In the genomic region with DNA sequence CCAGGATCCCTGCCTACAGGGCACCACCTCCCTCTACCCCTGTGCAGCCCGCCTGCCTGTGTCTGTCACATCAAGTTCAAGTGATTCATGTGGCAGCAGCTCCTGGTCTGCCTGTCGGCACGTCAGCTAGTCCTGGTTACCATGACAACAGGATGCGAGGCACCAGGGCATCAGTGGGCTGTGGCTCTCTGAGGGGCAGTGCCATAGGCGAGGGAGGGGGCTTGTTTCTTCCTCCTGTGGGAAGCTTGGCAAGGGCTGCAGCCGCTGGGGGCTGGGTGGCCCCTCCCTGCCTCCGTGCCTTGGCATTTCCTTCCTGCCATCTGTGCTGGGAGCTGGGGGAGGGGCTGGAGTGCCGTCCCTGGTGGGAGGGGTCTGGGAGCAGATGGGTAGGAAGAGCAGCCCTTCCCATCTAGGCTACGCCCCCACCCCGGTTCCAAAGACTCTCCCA, we compare ENCODE assay signal across 9 cellular contexts. TPM values are rescaled to one million over a fixed set of nuclear protein-coding genes. Genes with fewer than 3 reads are reported as not detected.
A peak's percentile ranks its signal among the peaks of the same experiment; 100 is the strongest.
DNase-seq lines count a peak whose midpoint lies in the region; ATAC-seq, FAIRE-seq and TF ChIP-seq lines count a peak whose summit lies in the region.
"Had no signal": no experiment of that assay in that cellular context is flagged by ENCODE, and none has a peak within 500 bp of the region (broad histone marks: within the 10 kb centered on the region; RNA-seq: fewer than 3 reads in every experiment).

No MANE protein-coding gene starts in this region.

- intact Hi-C loops in PC-9 (cut with micrococcal nuclease; ENCODE audit: unreplicated experiment), result no loop called here
- intact Hi-C loops in endothelial cell of umbilical vein (cut with micrococcal nuclease), result no loop called here

- CTCF ChIA-PET in A549 (lab: Yijun Ruan, JAX), result interaction anchor here (0.7 to 1.2 kb wide), 3 partner anchors 12 to 28 kb away, joined by 3 read pairs; no protein-coding TSS in a partner anchor
- CTCF ChIA-PET in PC-9 (lab: Charles Lee), result no interaction called here
- CTCF ChIA-PET in endothelial cell of umbilical vein (lab: Charles Lee), result interaction anchor here (1.0 to 1.2 kb wide), 3 partner anchors 9 to 84 kb away, joined by 3 to 6 read pairs (median 3); no protein-coding TSS in a partner anchor

- 5% methylated on average over 4 of the region's 10 CpGs for WGBS in A549 (ENCODE audit: missing lambda C conversion rate)

- H3K36me3 ChIP-seq in PC-9 (ENCODE audit: low read depth) (no peaks in the 10 kb centered on the region), endothelial cell of umbilical vein (ENCODE audit: control insufficient read depth in 2 of 2, extremely low read depth in 1 of 2, insufficient read depth in 2 of 2, low read length in 2 of 2) (no peaks in the 10 kb centered on the region)

- no peak overlapping the region for H3K4me3 ChIP-seq in A549
- no peak overlapping the region for H3K4me3 ChIP-seq in GM12865 (ENCODE audit: low read depth, low read length)
- H3K4me3 ChIP-seq in PC-9, result no peak overlapping the region
- no peak overlapping the region for H3K4me3 ChIP-seq in endothelial cell of umbilical vein (replicated peaks in 1 of 3; ENCODE audit: insufficient read depth in 1 of 3, low read depth in 1 of 3, low read length in 3 of 3)

- no peak overlapping the region for H3K9ac ChIP-seq in endothelial cell of umbilical vein (replicated peaks; ENCODE audit: extremely low read depth, insufficient read depth, low read length)

- H3F3A ChIP-seq in PC-9 (ENCODE audit: insufficient read depth, low read depth), result no peaks in the 10 kb centered on the region

- H3K4me2 ChIP-seq in A549, result no peak overlapping the region
- no peak overlapping the region for H3K4me2 ChIP-seq in PC-9
- H3K4me2 ChIP-seq in endothelial cell of umbilical vein (ENCODE audit: insufficient read depth, low read length), result no peak overlapping the region

- H2AFZ ChIP-seq in PC-9, result no peak overlapping the region
- H2AFZ ChIP-seq in endothelial cell of umbilical vein (ENCODE audit: low read depth, low read length), result no peak overlapping the region

- no peak for TF ChIP-seq RAD21 in A549 (conservative IDR thresholded peaks at IDR 0.05 in 1 of 2, IDR thresholded peaks at IDR 0.05 in 1 of 2)

- H3K4me1 ChIP-seq in A549 (0 out of 3 replicates have a peak, but pooled peaks cover 3% of the 10 kb centered on the region), PC-9 (replicated peaks; ENCODE audit: insufficient read depth) (no peaks in the 10 kb centered on the region), endothelial cell of umbilical vein (ENCODE audit: control insufficient read depth, extremely low read depth, insufficient read depth, low read length) (peaks cover 2% of the 10 kb centered on the region)

- FAIRE-seq in A549 (lab: Jason Lieb, UNC) (no peak), endothelial cell of umbilical vein (lab: Jason Lieb, UNC) (peak; percentile 33)

- dilution Hi-C loops in endothelial cell of umbilical vein (cut with MboI; ENCODE audit: extremely low pct_ligation_motif_present, low sequenced_read_pairs), result no loop called here

- no peak overlapping the region for H3K27ac ChIP-seq in A549
- H3K27ac ChIP-seq in PC-9, result no peak overlapping the region
- H3K27ac ChIP-seq in endothelial cell of umbilical vein (ENCODE audit: insufficient read depth, low read depth, low read length), result no peak overlapping the region
- H3K27ac ChIP-seq: VCaP had no signal

- H3K79me2 ChIP-seq in PC-9 (ENCODE audit: low read depth), result no peaks in the 10 kb centered on the region
- H3K79me2 ChIP-seq in endothelial cell of umbilical vein (ENCODE audit: control insufficient read depth, insufficient read depth, low read length), result no peaks in the 10 kb centered on the region

- TF ChIP-seq CTCF in A549 (IDR thresholded peaks at IDR 0.05), result no peak
- no peak for TF ChIP-seq CTCF in GM12865 (IDR thresholded peaks at IDR 0.05; ENCODE audit: insufficient read depth, low read depth, low read length, missing control alignments)
- no peak for TF ChIP-seq CTCF in PC-9 (conservative IDR thresholded peaks at IDR 0.05)
- no peak for TF ChIP-seq CTCF in endothelial cell of umbilical vein (IDR thresholded peaks at IDR 0.05; ENCODE audit: extremely low read depth in 1 of 2, insufficient read depth in 1 of 2, low read depth in 1 of 2, low read length in 2 of 2)
- no peak for TF ChIP-seq CTCF in omental fat pad (IDR thresholded peaks at IDR 0.05)

- TF ChIP-seq POLR2A in A549 (IDR thresholded peaks at IDR 0.05; ENCODE audit: low read length) (no peak), endothelial cell of umbilical vein (IDR thresholded peaks at IDR 0.05; ENCODE audit: low read depth, low read length) (no peak)

- no peaks in the 10 kb centered on the region for H3K9me1 ChIP-seq in endothelial cell of umbilical vein (replicated peaks; ENCODE audit: control insufficient read depth, extremely low read depth, insufficient read depth, low read length)

- no peak for TF ChIP-seq EP300 in A549 (IDR thresholded peaks at IDR 0.05)

- ATAC-seq in A549, result peak; percentile 53 to 65; a peak in 5 of 6 replicates
- ATAC-seq in GM21381 (IDR thresholded peaks at IDR 0.05; ENCODE audit: unreplicated experiment), result no peak
- ATAC-seq in omental fat pad (ENCODE audit: low FRiP score), result no peak
- ATAC-seq in HG03139 (IDR thresholded peaks at IDR 0.05; ENCODE audit: unreplicated experiment), result no peak

- H3K27me3 ChIP-seq in PC-9 (ENCODE audit: insufficient read depth, low read depth), result peaks cover 25% of the 10 kb centered on the region; the same call in 1 of the 2 replicates
- H3K27me3 ChIP-seq in endothelial cell of umbilical vein (ENCODE audit: control insufficient read depth in 2 of 2, insufficient read depth in 2 of 2, low read length in 2 of 2), result peaks cover under 1 to 8% of the 10 kb centered on the region in 2 experiments

- no peaks in the 10 kb centered on the region for H4K20me1 ChIP-seq in PC-9 (ENCODE audit: insufficient read depth)
- H4K20me1 ChIP-seq in endothelial cell of umbilical vein (replicated peaks; ENCODE audit: control insufficient read depth, extremely low read depth, insufficient read depth, low read length), result no peaks in the 10 kb centered on the region

- POLR2A ChIA-PET in A549 (lab: Yijun Ruan, JAX), result no interaction called here
- POLR2A ChIA-PET in PC-9 (lab: Charles Lee; ENCODE audit: unreplicated experiment), result interaction anchor here (0.6 kb wide), 1 partner anchor 22 kb away, joined by 6 read pairs; no protein-coding TSS in a partner anchor
- POLR2A ChIA-PET in endothelial cell of umbilical vein (lab: Charles Lee), result no interaction called here

- H3K9me2 ChIP-seq in PC-9 (ENCODE audit: insufficient read depth), result no peaks in the 10 kb centered on the region

- H3K9me3 ChIP-seq in A549, result no peaks in the 10 kb centered on the region
- no peaks in the 10 kb centered on the region for H3K9me3 ChIP-seq in PC-9 (ENCODE audit: insufficient read depth, low read depth)
- H3K9me3 ChIP-seq in endothelial cell of umbilical vein (replicated peaks; ENCODE audit: control insufficient read depth, insufficient read depth, low read length), result no peaks in the 10 kb centered on the region

- DNase-seq in A549 (ENCODE audit: low read depth in 1 of 2, low spot score in 1 of 2) (peak; percentile 21 to 36), GM12865 (ENCODE audit: low read depth) (peak; percentile 18), PC-9 (peak; percentile 36 to 54), endothelial cell of umbilical vein (ENCODE audit: low read depth, low spot score) (peak; percentile 40), LoVo (ENCODE audit: low spot score) (no peak), omental fat pad (ENCODE audit: low spot score) (no peak)

- no TSS peak for BruUV-seq in PC-9 (replicated peaks; lab: Mats Ljungman, UMichigan)
- BruUV-seq in endothelial cell of umbilical vein (replicated peaks; lab: Mats Ljungman, UMichigan), result no TSS peak

TF ChIP-seq in A549, 52 proteins besides CTCF, POLR2A, EP300 and RAD21:
- no peak for TF ChIP-seq CBX8 (IDR thresholded peaks at IDR 0.05)

TF ChIP-seq in endothelial cell of umbilical vein, 7 proteins besides CTCF, POLR2A, EP300 and RAD21:
- TF ChIP-seq JUN (IDR thresholded peaks at IDR 0.05; ENCODE audit: borderline replicate concordance, insufficient read depth, insufficient read length, low read depth) (no peak), EZH2 (IDR thresholded peaks at IDR 0.05; ENCODE audit: borderline replicate concordance, low read depth, low read length, severe bottlenecking) (no peak), MYC (IDR thresholded peaks at IDR 0.05; ENCODE audit: low read depth, low read length) (no peak), POLR2AphosphoS5 (IDR thresholded peaks at IDR 0.05; ENCODE audit: insufficient read depth, low read depth, low read length) (no peak), FOS (IDR thresholded peaks at IDR 0.05; ENCODE audit: borderline replicate concordance, insufficient read depth, low read length) (no peak), MAX (IDR thresholded peaks at IDR 0.05; ENCODE audit: insufficient read depth, insufficient read length) (no peak), GATA2 (IDR thresholded peaks at IDR 0.05; ENCODE audit: insufficient read depth, insufficient read length, low read depth, low read length) (no peak)

RNA-seq across cellular contexts. Expression of gene FOXO6, which starts 43.1 kb away (rescaled TPM):
- polyA plus RNA-seq in A549 (2011; rRNA removed), result 0.05 and 0.10 TPM in 2 replicates
- polyA plus RNA-seq in A549 (2012; cell fraction: cytosol; rRNA removed), result 0.16 and 0.27 TPM in 2 replicates
- polyA plus RNA-seq in A549 (2012; cell fraction: nucleus; rRNA removed), result 0.22 and 0.47 TPM in 2 replicates
- 0.18 to 0.25 TPM (median 0.22 TPM) in 3 replicates for polyA plus RNA-seq in A549 (2017; fragmentation: RNase III; extraction: RNeasy Plus Mini Kit Qiagen cat#74134 plus additional on column Dnase treatment)
- 0.15 and 0.17 TPM in 2 replicates for polyA minus RNA-seq in A549 (2011; rRNA and poly(A)+ RNA removed)
- total RNA-seq in PC-9 (2021), result 9.0 and 17.5 TPM in 2 replicates
- 0.18 and 0.38 TPM in 2 replicates for total RNA-seq in endothelial cell of umbilical vein
- 0.04 and 0.05 TPM in 2 replicates for polyA plus RNA-seq in endothelial cell of umbilical vein
- polyA plus RNA-seq in endothelial cell of umbilical vein (2011; cell fraction: cytosol; rRNA removed), result 0.04 TPM in 1 of 2 replicates, not detected in the other
- 0.05 TPM in 1 of 2 replicates, not detected in the other for polyA plus RNA-seq in endothelial cell of umbilical vein (2011; cell fraction: nucleus; rRNA removed)
- 0.15 and 0.50 TPM in 2 replicates for polyA plus RNA-seq in endothelial cell of umbilical vein (2012)
- polyA minus RNA-seq in endothelial cell of umbilical vein, result 0.19 TPM in 1 of 2 replicates, not detected in the other
- polyA minus RNA-seq in endothelial cell of umbilical vein (2011; cell fraction: cytosol; rRNA and poly(A)+ RNA removed), result 0.82 TPM
- 0.43 TPM in 1 of 2 replicates, not detected in the other for polyA minus RNA-seq in endothelial cell of umbilical vein (2011; cell fraction: nucleus; rRNA and poly(A)+ RNA removed)
- total RNA-seq in omental fat pad, result under 1 TPM in 3 of 4 donors, not detected in 1; 0.12 to 0.93 (median 0.31) TPM

Comparison
In these comparisons a context has a peak if more than half of its experiments do, and no peak if none do; other contexts are left out.
1. ATAC-seq: peak in A549 (2 of 2); none in GM21381 (single experiment), omental fat pad (single experiment) and HG03139 (single experiment).
2. DNase-seq: peak in A549 (2 of 2), GM12865 (single experiment), PC-9 (2 of 2) and endothelial cell of umbilical vein (single experiment); none in LoVo (single experiment) and omental fat pad (single experiment).